ENCODE assay signal across 17 cellular contexts in genomic region chr10:20885678-20886077, GRCh38. TPM values are rescaled to one million over a fixed set of nuclear protein-coding genes. Genes with fewer than 3 reads are reported as not detected.
DNase-seq lines count a peak whose midpoint lies in the region; ATAC-seq, FAIRE-seq and TF ChIP-seq lines count a peak whose summit lies in the region.
"Had no signal": no experiment of that assay in that cellular context is flagged by ENCODE, and none has a peak within 500 bp of the region (broad histone marks: within the 10 kb centered on the region; RNA-seq: fewer than 3 reads in every experiment).

No MANE protein-coding gene starts in this region.

- H3K27ac Mint-ChIP-seq in MCF 10A (ENCODE audit: low read depth, unreplicated experiment): peak overlapping the region; percentile 35
- H3K27ac Mint-ChIP-seq in endodermal cell: no peak overlapping the region
- H3K27ac Mint-ChIP-seq in type B pancreatic cell: no peak overlapping the region

- ATAC-seq in gastrocnemius medialis: no peak

- no peaks in the 10 kb centered on the region for H3K27me3 Mint-ChIP-seq in MCF 10A (ENCODE audit: insufficient read depth, unreplicated experiment)
- no peaks in the 10 kb centered on the region for H3K27me3 Mint-ChIP-seq in endodermal cell (ENCODE audit: insufficient read depth)
- no peaks in the 10 kb centered on the region for H3K27me3 Mint-ChIP-seq in type B pancreatic cell

- in situ Hi-C loops in gastrocnemius medialis (cut with MboI; ENCODE audit: low sequenced_read_pairs in 4 of 4): no loop called here

- H3K9me3 Mint-ChIP-seq in MCF 10A (ENCODE audit: unreplicated experiment): peaks cover 7% of the 10 kb centered on the region
- H3K9me3 Mint-ChIP-seq in endodermal cell: no peaks in the 10 kb centered on the region
- H3K9me3 Mint-ChIP-seq in type B pancreatic cell: no peaks in the 10 kb centered on the region

- 10 to 48% (median 30%) methylated on average over 3 of the region's 3 CpGs for WGBS in small intestine, 3 donors
- WGBS in endodermal cell (ENCODE audit: insufficient coverage in 1 of 2, insufficient read length in 1 of 2), 2 experiments: 93 to 100% methylated on average over 2 to 3 of the region's 3 CpGs

- H3K4me3 Mint-ChIP-seq in MCF 10A (ENCODE audit: unreplicated experiment) (no peak overlapping the region), endodermal cell (no peak overlapping the region), type B pancreatic cell (no peak overlapping the region)

- H3K27ac ChIP-seq in breast epithelium: no peak overlapping the region
- H3K27ac ChIP-seq in cardiac muscle cell: peak overlapping the region; percentile 64
- no peak overlapping the region for H3K27ac ChIP-seq in small intestine (ENCODE audit: low read depth in 1 of 2, low read length in 1 of 2)
- no peak overlapping the region for H3K27ac ChIP-seq in gastrocnemius medialis
- no peak overlapping the region for H3K27ac ChIP-seq in endodermal cell (ENCODE audit: low read depth, low read length)
- H3K27ac ChIP-seq: brain microvascular endothelial cell had no signal

- DNase-seq in MCF 10A (ENCODE audit: unreplicated experiment) (peak; percentile 88), breast epithelium (ENCODE audit: low spot score in 2 of 2) (no peak), cardiac muscle cell (ENCODE audit: low read depth in 1 of 2, low spot score in 1 of 2) (peak in 1 of 2 donors; percentile 16), small intestine (peak; percentile 15), gastrocnemius medialis (no peak), endodermal cell (no peak), type B pancreatic cell (ENCODE audit: extremely low spot score, unreplicated experiment) (no peak)
- DNase-seq: activated CD4-positive, alpha-beta T cell treated with anti-CD3 and anti-CD28 coated beads, Interleukin-2, amount 50 U/mL, for 4 hours; activated effector memory CD4-positive, alpha-beta T cell treated with anti-CD3 and anti-CD28 coated beads, Interleukin-2, amount 50 U/mL, for 16 hours; brain microvascular endothelial cell; NCI-H1048; posterior cingulate gyrus; stimulated activated CD4-positive, alpha-beta T cell treated with anti-CD3 and anti-CD28 coated beads, Interleukin-4, amount 100 ng/mL, for 24 hours; stimulated activated naive CD4-positive, alpha-beta T cell; T-helper 2 cell had no signal

- no peak overlapping the region for H3K9ac ChIP-seq in endodermal cell (ENCODE audit: extremely low read depth, low read length, poor library complexity, severe bottlenecking)

- CTCF ChIA-PET in MCF 10A (lab: Yijun Ruan, JAX): interaction anchor here (0.7 kb wide), 3 partner anchors 20 to 192 kb away, joined by 3 read pairs; no protein-coding TSS in a partner anchor

- H3K4me1 Mint-ChIP-seq in MCF 10A (ENCODE audit: insufficient read depth, unreplicated experiment) (peaks cover 13% of the 10 kb centered on the region), endodermal cell (peaks cover 38% of the 10 kb centered on the region), type B pancreatic cell (ENCODE audit: unreplicated experiment) (peaks cover 20% of the 10 kb centered on the region)

- H3K36me3 Mint-ChIP-seq in MCF 10A (ENCODE audit: insufficient read depth, unreplicated experiment): peaks cover 6% of the 10 kb centered on the region
- H3K36me3 Mint-ChIP-seq in endodermal cell (ENCODE audit: low read depth): peaks cover 23% of the 10 kb centered on the region
- peaks cover 4% of the 10 kb centered on the region for H3K36me3 Mint-ChIP-seq in type B pancreatic cell

- intact Hi-C loops in MCF 10A (cut with micrococcal nuclease): no loop called here
- intact Hi-C loops in breast epithelium (cut with DNase I; ENCODE audit: low total_unique reads): no loop called here
- intact Hi-C loops in gastrocnemius medialis (cut with DNase I; ENCODE audit: low total_unique reads): no loop called here

- H3K9me3 ChIP-seq in breast epithelium (no peaks in the 10 kb centered on the region), cardiac muscle cell (ENCODE audit: low read depth) (no peaks in the 10 kb centered on the region), small intestine (ENCODE audit: control insufficient read depth, low read depth) (no peaks in the 10 kb centered on the region), gastrocnemius medialis (no peaks in the 10 kb centered on the region), endodermal cell (ENCODE audit: control insufficient read depth, low read length) (no peaks in the 10 kb centered on the region)

- no peak for TF ChIP-seq CTCF in MCF 10A (IDR thresholded peaks at IDR 0.05; ENCODE audit: unreplicated experiment)
- TF ChIP-seq CTCF in breast epithelium (IDR thresholded peaks at IDR 0.05): no peak
- no peak for TF ChIP-seq CTCF in cardiac muscle cell (IDR thresholded peaks at IDR 0.05; ENCODE audit: low read depth, low read length)
- TF ChIP-seq CTCF in gastrocnemius medialis (IDR thresholded peaks at IDR 0.05 in 4 of 5, conservative IDR thresholded peaks at IDR 0.05 in 1 of 5): no peak
- no peak for TF ChIP-seq CTCF in endodermal cell (conservative IDR thresholded peaks at IDR 0.05)
- TF ChIP-seq CTCF in type B pancreatic cell (conservative IDR thresholded peaks at IDR 0.05): no peak

- H3K36me3 ChIP-seq in breast epithelium (no peaks in the 10 kb centered on the region), cardiac muscle cell (peaks cover 64% of the 10 kb centered on the region), small intestine (ENCODE audit: control insufficient read depth in 2 of 2, insufficient read depth in 2 of 2, low read length in 2 of 2) (no peaks in the 10 kb centered on the region), gastrocnemius medialis (no peaks in the 10 kb centered on the region), endodermal cell (ENCODE audit: control insufficient read depth, insufficient read depth, low read length) (peaks cover 17% of the 10 kb centered on the region)
- H3K36me3 ChIP-seq: brain microvascular endothelial cell had no signal

- H3K4me3 ChIP-seq in breast epithelium (no peak overlapping the region), cardiac muscle cell (no peak overlapping the region), small intestine (ENCODE audit: low read depth in 1 of 2, low read length in 2 of 2) (no peak overlapping the region), gastrocnemius medialis (no peak overlapping the region), endodermal cell (ENCODE audit: low read length) (no peak overlapping the region)

- FAIRE-seq in small intestine (lab: Jason Lieb, UNC): no peak
- FAIRE-seq: H1 had no signal

- H3K27me3 ChIP-seq in breast epithelium (no peaks in the 10 kb centered on the region), cardiac muscle cell (no peaks in the 10 kb centered on the region), small intestine (ENCODE audit: control insufficient read depth in 2 of 2, insufficient read depth in 2 of 2, low read length in 2 of 2) (no peaks in the 10 kb centered on the region), gastrocnemius medialis (no peaks in the 10 kb centered on the region), endodermal cell (ENCODE audit: control insufficient read depth, insufficient read depth, low read length, poor library complexity, severe bottlenecking) (no peaks in the 10 kb centered on the region)
- H3K27me3 ChIP-seq: brain microvascular endothelial cell had no signal

- no TSS peak for BruUV-seq in MCF 10A (replicated peaks; lab: Mats Ljungman, UMichigan)

- no peaks in the 10 kb centered on the region for H3K4me1 ChIP-seq in breast epithelium
- H3K4me1 ChIP-seq in cardiac muscle cell (ENCODE audit: low read depth): peaks cover 54% of the 10 kb centered on the region
- no peaks in the 10 kb centered on the region for H3K4me1 ChIP-seq in small intestine (ENCODE audit: control insufficient read depth in 2 of 2, insufficient read depth in 1 of 2, low read depth in 1 of 2, low read length in 1 of 2)
- no peaks in the 10 kb centered on the region for H3K4me1 ChIP-seq in gastrocnemius medialis
- peaks cover 14% of the 10 kb centered on the region for H3K4me1 ChIP-seq in endodermal cell (ENCODE audit: control insufficient read depth, insufficient read depth, low read length)

- TF ChIP-seq POLR2A in breast epithelium (IDR thresholded peaks at IDR 0.05) (no peak), gastrocnemius medialis (IDR thresholded peaks at IDR 0.05) (no peak)

- POLR2A ChIA-PET in MCF 10A (lab: Yijun Ruan, JAX): interaction anchor here (0.6 to 1.8 kb wide), 11 partner anchors 9 to 192 kb away, joined by 3 to 7 read pairs (median 5); no protein-coding TSS in a partner anchor

TF ChIP-seq in PFSK-1, 5 proteins besides CTCF, POLR2A, EP300 and RAD21:
- 0 out of 2 replicates have a peak, but pooled peaks have one; percentile 19 for TF ChIP-seq SIN3A (IDR thresholded peaks at IDR 0.05; ENCODE audit: borderline replicate concordance, insufficient read depth, low read length)
- TF ChIP-seq FOXP2 (optimal IDR thresholded peaks at IDR 0.05; ENCODE audit: borderline replicate concordance, extremely low read depth, extremely low read length, insufficient read depth): no peak

RNA-seq across cellular contexts. Expression of gene NEBL, which starts 11.4 kb away (rescaled TPM):
- total RNA-seq in MCF 10A (2022): 30.6 and 44.3 TPM in 2 replicates
- 100 to 1,000 TPM in 1 of 3 donors, 10 to 100 TPM in 1, 1 to 10 TPM in 1; 3.8 to 313 (median 85.2) TPM for total RNA-seq in breast epithelium
- 3.4 TPM for polyA plus RNA-seq in PFSK-1 (2012; ENCODE audit: insufficient read length, low read depth)
- total RNA-seq in cardiac muscle cell: 270 and 489 TPM in 2 replicates
- 247 and 317 TPM in 2 replicates for polyA plus RNA-seq in cardiac muscle cell
- polyA plus RNA-seq in small intestine: 1 to 10 TPM; 1.4 to 1.8 (median 1.6) TPM
- total RNA-seq in gastrocnemius medialis: 1 to 10 TPM; 1.6 to 2.7 (median 2.5) TPM
- total RNA-seq in endodermal cell: 10 to 100 TPM; 39.8 to 61.6 TPM
- polyA plus RNA-seq in endodermal cell (2013, experiment 1 of 2): 20.8 TPM
- polyA plus RNA-seq in endodermal cell (2013, experiment 2 of 2): 22.4 TPM
- total RNA-seq in type B pancreatic cell (ENCODE audit: low replicate concordance): 24.5 and 55.3 TPM in 2 replicates

Comparison
In these comparisons a context has a peak if more than half of its experiments do, and no peak if none do; other contexts are left out.
1. DNase-seq: peak in MCF 10A (single experiment) and small intestine (single experiment); none in breast epithelium (0 of 2), gastrocnemius medialis (0 of 2), endodermal cell (single experiment) and type B pancreatic cell (single experiment).